In the genomic region with DNA sequence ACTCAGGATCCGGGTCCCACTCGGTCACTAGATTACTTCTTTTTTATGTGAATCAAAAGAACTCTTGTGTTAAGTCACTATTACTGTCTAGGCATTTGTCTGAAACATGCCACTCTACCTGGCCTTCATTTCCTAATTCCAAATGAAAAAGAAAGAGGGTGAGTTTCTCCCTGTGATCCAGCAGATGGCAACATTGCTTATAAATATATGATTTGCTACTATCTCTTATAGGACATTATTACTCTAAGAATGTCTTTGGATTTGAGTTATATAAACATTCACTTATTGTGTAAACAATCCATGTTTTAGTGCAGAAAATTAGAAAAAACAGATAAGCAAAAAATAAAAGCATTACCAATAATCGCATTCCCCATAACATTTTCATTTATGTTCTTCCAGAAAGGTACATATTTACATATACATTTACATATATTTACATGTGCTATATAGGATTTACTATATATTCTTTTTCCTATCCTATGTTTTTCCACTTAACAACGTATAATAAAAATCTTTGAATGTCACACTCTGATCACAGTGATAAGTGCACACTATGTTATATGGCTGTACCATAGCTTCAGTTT, we compare ENCODE assay signal across 9 cellular contexts.
DNase-seq lines count a peak whose midpoint lies in the region; ATAC-seq and TF ChIP-seq lines count a peak whose summit lies in the region.
"Had no signal": no experiment of that assay in that cellular context is flagged by ENCODE, and none has a peak within 500 bp of the region (broad histone marks: within the 10 kb centered on the region; RNA-seq: fewer than 3 reads in every experiment).

No MANE protein-coding gene starts in this region.

- TF ChIP-seq CTCF in GM12872 (IDR thresholded peaks at IDR 0.05; ENCODE audit: insufficient read depth, low read depth, low read length) (peak; percentile 28; the same call in 1 of the 3 replicates), adrenal gland (IDR thresholded peaks at IDR 0.05) (peak in 5 of 6 experiments; percentile 28 to 42 (median 30))

- peaks cover 8% of the 10 kb centered on the region for H3K27me3 Mint-ChIP-seq in activated T-cell treated with anti-CD3 and anti-CD28 coated beads, Interleukin-2, amount 50 U/mL, for 4 hours (ENCODE audit: low read depth)

- H3K36me3 ChIP-seq in adrenal gland (replicated peaks in 1 of 2), result no peaks in the 10 kb centered on the region

- H3K27ac ChIP-seq in adrenal gland, result no peak overlapping the region

- intact Hi-C loops in adrenal gland (cut with DNase I), result no loop called here
- intact Hi-C loops in head of caudate nucleus (cut with DNase I), result no loop called here

- no peaks in the 10 kb centered on the region for H3K9me3 Mint-ChIP-seq in activated T-cell treated with anti-CD3 and anti-CD28 coated beads, Interleukin-2, amount 50 U/mL, for 4 hours
- H3K9me3 Mint-ChIP-seq: stimulated activated naive CD8-positive, alpha-beta T cell treated with anti-CD3 and anti-CD28 coated beads, Interleukin-15, Interleukin-2, amounts not matched to agents 100 ng/mL and 50 ng/mL, for 24 hours had no signal

- H3K4me1 ChIP-seq in adrenal gland (replicated peaks in 1 of 2), result no peaks in the 10 kb centered on the region

- no peaks in the 10 kb centered on the region for H3K27me3 ChIP-seq in adrenal gland

- H3K36me3 Mint-ChIP-seq in activated T-cell treated with anti-CD3 and anti-CD28 coated beads, Interleukin-2, amount 50 U/mL, for 4 hours (ENCODE audit: insufficient read depth), result no peaks in the 10 kb centered on the region

- no peaks in the 10 kb centered on the region for H3K4me1 Mint-ChIP-seq in activated T-cell treated with anti-CD3 and anti-CD28 coated beads, Interleukin-2, amount 50 U/mL, for 4 hours (ENCODE audit: low read depth)

- H3K4me3 Mint-ChIP-seq in activated T-cell treated with anti-CD3 and anti-CD28 coated beads, Interleukin-2, amount 50 U/mL, for 4 hours, result no peak overlapping the region
- H3K4me3 Mint-ChIP-seq: stimulated activated naive CD8-positive, alpha-beta T cell treated with anti-CD3 and anti-CD28 coated beads, Interleukin-15, Interleukin-2, amounts not matched to agents 100 ng/mL and 50 ng/mL, for 24 hours had no signal

- TF ChIP-seq POLR2A in adrenal gland (IDR thresholded peaks at IDR 0.05), result no peak

- no peak for ATAC-seq in HG03520 (IDR thresholded peaks at IDR 0.05; ENCODE audit: unreplicated experiment)
- ATAC-seq in HG02588 (IDR thresholded peaks at IDR 0.05; ENCODE audit: unreplicated experiment), result no peak
- no peak for ATAC-seq in activated T-cell treated with anti-CD3 and anti-CD28 coated beads, Interleukin-2, amount 50 U/mL, for 4 hours

- no peak overlapping the region for H3K4me3 ChIP-seq in adrenal gland

- WGBS in adrenal gland, 4 donors, result 52 to 63% (median 60%) methylated on average over 4 of the region's 4 CpGs

- no peaks in the 10 kb centered on the region for H3K9me3 ChIP-seq in adrenal gland (replicated peaks in 1 of 3)

- DNase-seq in LoVo (ENCODE audit: low spot score) (peak; percentile 25), adrenal gland (no peak), myocyte (ENCODE audit: low read depth) (peak; percentile 22), head of caudate nucleus (no peak)
- no peak for DNase-seq in activated T-cell treated with anti-CD3 and anti-CD28 coated beads, Interleukin-2, amount 50 U/mL, for 4 hours

Comparison
In these comparisons a context has a peak if more than half of its experiments do, and no peak if none do; other contexts are left out.
1. DNase-seq: peak in LoVo (single experiment) and myocyte (single experiment); none in adrenal gland (0 of 7), head of caudate nucleus (0 of 42) and activated T-cell treated with anti-CD3 and anti-CD28 coated beads, Interleukin-2, amount 50 U/mL, for 4 hours (single experiment).